ENCODE assay signal across 10 cellular contexts in the genomic region with DNA sequence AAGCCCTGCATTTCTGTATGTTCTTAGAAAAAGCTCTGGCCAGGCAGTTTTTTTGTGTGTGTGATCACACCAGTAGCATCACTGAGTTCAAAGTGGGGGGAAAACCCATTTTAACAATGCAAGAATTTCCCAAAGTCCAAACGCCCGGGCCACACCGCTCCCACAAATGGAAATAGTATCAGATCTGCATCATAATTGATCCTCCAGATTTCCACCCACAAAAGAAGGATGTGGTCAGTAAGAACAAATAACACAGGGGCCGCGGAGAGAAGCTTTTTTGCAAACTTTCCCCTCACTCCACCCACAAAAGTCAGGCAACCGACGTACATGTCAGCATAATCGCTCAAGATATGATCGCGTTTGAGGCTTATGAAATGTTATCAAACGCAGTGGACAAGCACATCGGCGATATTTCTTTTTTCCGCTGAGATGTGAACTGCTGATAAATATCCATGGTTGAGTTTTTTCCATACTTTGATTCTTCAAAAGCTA.
DNase-seq lines count a peak whose midpoint lies in the region; ATAC-seq, FAIRE-seq and TF ChIP-seq lines count a peak whose summit lies in the region.
"Had no signal": no experiment of that assay in that cellular context is flagged by ENCODE, and none has a peak within 500 bp of the region (broad histone marks: within the 10 kb centered on the region; RNA-seq: fewer than 3 reads in every experiment).

No MANE protein-coding gene starts in this region.

- peaks cover 6% of the 10 kb centered on the region for H3K4me1 ChIP-seq in fibroblast of lung (ENCODE audit: control insufficient read depth, extremely low read depth, insufficient read depth, low read length)

- H4K20me1 ChIP-seq in fibroblast of lung (ENCODE audit: control insufficient read depth, extremely low read depth, insufficient read depth, low read length) = no peaks in the 10 kb centered on the region

- no peaks in the 10 kb centered on the region for H3K79me2 ChIP-seq in fibroblast of lung (ENCODE audit: control insufficient read depth, insufficient read depth, low read length)

- TF ChIP-seq POLR2A in H54 (IDR thresholded peaks at IDR 0.05; ENCODE audit: low read depth, low read length) = no peak

- H3K27ac ChIP-seq in fibroblast of lung (ENCODE audit: insufficient read depth, low read length) = no peak overlapping the region

- H2AFZ ChIP-seq in fibroblast of lung (ENCODE audit: low read length) = no peak overlapping the region

- no peak for FAIRE-seq in H54 (lab: Jason Lieb, UNC)

- H3K9me3 ChIP-seq in fibroblast of lung (ENCODE audit: control insufficient read depth, insufficient read depth, low read depth, low read length) = no peaks in the 10 kb centered on the region

- H3K27me3 ChIP-seq in fibroblast of lung (ENCODE audit: control insufficient read depth, insufficient read depth, low read length) = no peaks in the 10 kb centered on the region

- no peak for TF ChIP-seq CTCF in fibroblast of lung (conservative IDR thresholded peaks at IDR 0.05 in 1 of 2, IDR thresholded peaks at IDR 0.05 in 1 of 2; ENCODE audit: low read depth in 1 of 2, low read length in 2 of 2)

- DNase-seq in HT-29 (ENCODE audit: low spot score) = peak; percentile 50
- DNase-seq in activated CD4-positive, alpha-beta T cell treated with anti-CD3 and anti-CD28 coated beads, Interleukin-2, amount 50 U/mL, for 48 hours = peak; percentile 36 to 55
- peak; percentile 53 to 89 for DNase-seq in fibroblast of lung (ENCODE audit: low read depth in 2 of 2)
- peak; percentile 2 to 31 for DNase-seq in stimulated activated CD4-positive, alpha-beta T cell treated with anti-CD3 and anti-CD28 coated beads, Interleukin-4, amount 100 ng/mL, for 48 hours (ENCODE audit: low read depth in 2 of 2)
- no peak for DNase-seq in H54 (ENCODE audit: insufficient read length, low spot score)
- DNase-seq: NCI-H1436, SW 1271 had no signal

- H3K9ac ChIP-seq in fibroblast of lung (ENCODE audit: insufficient read depth, low read length) = no peak overlapping the region

- H3K4me3 ChIP-seq in fibroblast of lung (replicated peaks in 1 of 4; ENCODE audit: control extremely low read depth in 1 of 4, insufficient read depth in 1 of 4, low read depth in 3 of 4, low read length in 4 of 4) = peak overlapping the region in 1 of 4 experiments; percentile 10

- no peaks in the 10 kb centered on the region for H3K36me3 ChIP-seq in fibroblast of lung (ENCODE audit: control insufficient read depth, insufficient read depth, low read length)

- no peak for ATAC-seq in HG02678 (IDR thresholded peaks at IDR 0.05; ENCODE audit: unreplicated experiment)
- no peak for ATAC-seq in GM18861 (IDR thresholded peaks at IDR 0.05; ENCODE audit: unreplicated experiment)
- no peak for ATAC-seq in GM19035 (IDR thresholded peaks at IDR 0.05; ENCODE audit: unreplicated experiment)

- H3K4me2 ChIP-seq in fibroblast of lung (ENCODE audit: extremely low read depth, insufficient read depth, low read length) = peak overlapping the region; percentile 37
